ENCODE assay signal across 8 cellular contexts in genomic region chr4:103075435-103075893, GRCh38. TPM values are rescaled to one million over a fixed set of nuclear protein-coding genes. Genes with fewer than 3 reads are reported as not detected.
DNase-seq lines count a peak whose midpoint lies in the region; ATAC-seq and TF ChIP-seq lines count a peak whose summit lies in the region.

No MANE protein-coding gene starts in this region.

- H3K4me3 ChIP-seq in ACC112 (ENCODE audit: low read depth, low read length) (peak overlapping the region; percentile 89), GM12864 (ENCODE audit: low read depth, low read length) (peak overlapping the region; percentile 90), MM.1S (ENCODE audit: low read length) (peak overlapping the region; percentile 97), mesendoderm (ENCODE audit: low read length) (no peak overlapping the region)

- no CpG with 5 or more reads among the region's 4 CpGs for WGBS in mesendoderm (ENCODE audit: extremely low coverage, insufficient coverage, low lambda C conversion rate)

- H4K5ac ChIP-seq in mesendoderm (ENCODE audit: low read length) = no peak overlapping the region

- H3F3A ChIP-seq in MM.1S (ENCODE audit: insufficient read depth, low read length) = peaks cover 26% of the 10 kb centered on the region

- H3K27me3 ChIP-seq in ACC112 (ENCODE audit: insufficient read depth, low read length) (no peaks in the 10 kb centered on the region), MM.1S (replicated peaks; ENCODE audit: insufficient read depth, low read length) (no peaks in the 10 kb centered on the region), mesendoderm (ENCODE audit: insufficient read depth, low read length, poor library complexity) (no peaks in the 10 kb centered on the region)

- H3K9me2 ChIP-seq in MM.1S (replicated peaks; ENCODE audit: insufficient read depth, low read length) = no peaks in the 10 kb centered on the region

- H2AK5ac ChIP-seq in mesendoderm (ENCODE audit: low read length) = no peak overlapping the region

- no peaks in the 10 kb centered on the region for H3K9me3 Mint-ChIP-seq in central memory CD8-positive, alpha-beta T cell

- TF ChIP-seq CTCF in GM12864 (IDR thresholded peaks at IDR 0.05; ENCODE audit: low read depth, low read length, missing control alignments) (no peak), MM.1S (IDR thresholded peaks at IDR 0.05; ENCODE audit: low read length) (no peak)

- H3K36me3 ChIP-seq in ACC112 (ENCODE audit: insufficient read depth, low read length) (no peaks in the 10 kb centered on the region), MM.1S (replicated peaks; ENCODE audit: insufficient read depth, low read length) (no peaks in the 10 kb centered on the region), mesendoderm (ENCODE audit: control insufficient read depth, insufficient read depth, low read length) (no peaks in the 10 kb centered on the region)

- no peaks in the 10 kb centered on the region for H4K20me1 ChIP-seq in MM.1S (ENCODE audit: insufficient read depth, low read length)

- peaks cover 7% of the 10 kb centered on the region for H3K36me3 Mint-ChIP-seq in central memory CD8-positive, alpha-beta T cell (ENCODE audit: insufficient read depth)

- no peak overlapping the region for H2BK15ac ChIP-seq in mesendoderm (replicated peaks; ENCODE audit: low read depth)

- no peak overlapping the region for H3K56ac ChIP-seq in mesendoderm (ENCODE audit: low read length)

- no peak overlapping the region for H4K8ac ChIP-seq in mesendoderm (ENCODE audit: low read depth, low read length)

- no peaks in the 10 kb centered on the region for H3K9me3 ChIP-seq in MM.1S (replicated peaks; ENCODE audit: insufficient read depth, low read length)

- H3K4ac ChIP-seq in mesendoderm (ENCODE audit: low read depth, low read length) = no peak overlapping the region

- peak overlapping the region; percentile 83 for H3K4me3 Mint-ChIP-seq in central memory CD8-positive, alpha-beta T cell

- peak overlapping the region; percentile 96 for H3K9ac ChIP-seq in MM.1S (ENCODE audit: low read length)
- peak overlapping the region; percentile 75 for H3K9ac ChIP-seq in mesendoderm (ENCODE audit: low read length)

- peak overlapping the region; percentile 100 for H2AFZ ChIP-seq in ACC112 (ENCODE audit: low read length, unreplicated experiment)
- peak overlapping the region; percentile 87 for H2AFZ ChIP-seq in MM.1S (ENCODE audit: low read length)

- no peak overlapping the region for H2BK5ac ChIP-seq in mesendoderm (ENCODE audit: low read length)

- H3K79me2 ChIP-seq in ACC112 (ENCODE audit: control insufficient read depth, insufficient read depth, low read length, unreplicated experiment) (peaks cover 33% of the 10 kb centered on the region), MM.1S (ENCODE audit: low read length) (peaks cover 53% of the 10 kb centered on the region), mesendoderm (ENCODE audit: control insufficient read depth, insufficient read depth, low read length) (no peaks in the 10 kb centered on the region)

- H3K4me1 Mint-ChIP-seq in central memory CD8-positive, alpha-beta T cell = peaks cover 39% of the 10 kb centered on the region

- peak overlapping the region; percentile 98 for H3K27ac Mint-ChIP-seq in central memory CD8-positive, alpha-beta T cell (ENCODE audit: low read depth)

- H3K27ac ChIP-seq in ACC112 (ENCODE audit: low read depth, low read length) (peak overlapping the region; percentile 75), MM.1S (ENCODE audit: low read length) (peak overlapping the region; percentile 91), mesendoderm (ENCODE audit: low read depth, low read length) (no peak overlapping the region)

- H3K4me2 ChIP-seq in MM.1S (ENCODE audit: low read depth, low read length) = peak overlapping the region; percentile 87
- H3K4me2 ChIP-seq in mesendoderm (ENCODE audit: low read length) = peak overlapping the region; percentile 70

- no peak for ATAC-seq in central memory CD8-positive, alpha-beta T cell (replicated peaks; ENCODE audit: extremely low read depth, poor library complexity, severe bottlenecking)
- ATAC-seq in GM18870 (IDR thresholded peaks at IDR 0.05; ENCODE audit: unreplicated experiment) = no peak

- H3K4me1 ChIP-seq in ACC112 (ENCODE audit: control insufficient read depth, insufficient read depth, low read length, unreplicated experiment) (peaks cover 21% of the 10 kb centered on the region), MM.1S (ENCODE audit: low read length) (peaks cover 16% of the 10 kb centered on the region), mesendoderm (ENCODE audit: control insufficient read depth, low read depth, low read length) (no peaks in the 10 kb centered on the region)

- H3K23ac ChIP-seq in mesendoderm (ENCODE audit: low read length) = no peak overlapping the region

- H3K18ac ChIP-seq in mesendoderm (ENCODE audit: low read length) = no peak overlapping the region

- H2BK120ac ChIP-seq in mesendoderm (ENCODE audit: low read depth, low read length) = no peak overlapping the region

- H3K27me3 Mint-ChIP-seq in central memory CD8-positive, alpha-beta T cell = no peaks in the 10 kb centered on the region

- H3K79me1 ChIP-seq in mesendoderm (ENCODE audit: low read length) = no peaks in the 10 kb centered on the region

- DNase-seq in GM12864 (ENCODE audit: low read depth) (no peak), MM.1S (peak; percentile 9), mesendoderm (no peak), SHP77 (lab: John Stamatoyannopoulos, UW) (no peak)
- no peak for DNase-seq in central memory CD8-positive, alpha-beta T cell (ENCODE audit: low spot score in 2 of 2)
- DNase-seq in activated CD4-positive, CD25-positive, alpha-beta regulatory T cell treated with anti-CD3 and anti-CD28 coated beads, Interleukin-2, amount 50 U/mL, for 72 hours = no peak

RNA-seq across cellular contexts. Expression of gene SLC9B2, which starts 1.1 kb away (rescaled TPM):
- 5.8 TPM for polyA plus RNA-seq in mesendoderm (2013, experiment 1 of 2)
- polyA plus RNA-seq in mesendoderm (2013, experiment 2 of 2) = 6.5 TPM

RNA-seq across cellular contexts. Expression of gene BDH2, which starts 24.2 kb away (rescaled TPM):
- 44.7 TPM for polyA plus RNA-seq in mesendoderm (2013, experiment 1 of 2)
- polyA plus RNA-seq in mesendoderm (2013, experiment 2 of 2) = 43.8 TPM

RNA-seq across cellular contexts. Expression of gene SLC9B1, which starts 56.0 kb away (rescaled TPM):
- polyA plus RNA-seq in mesendoderm (2013, experiment 1 of 2) = 0.13 TPM
- polyA plus RNA-seq in mesendoderm (2013, experiment 2 of 2) = 0.10 TPM
